ENCODE assay signal across 1 cellular context in the genomic region with DNA sequence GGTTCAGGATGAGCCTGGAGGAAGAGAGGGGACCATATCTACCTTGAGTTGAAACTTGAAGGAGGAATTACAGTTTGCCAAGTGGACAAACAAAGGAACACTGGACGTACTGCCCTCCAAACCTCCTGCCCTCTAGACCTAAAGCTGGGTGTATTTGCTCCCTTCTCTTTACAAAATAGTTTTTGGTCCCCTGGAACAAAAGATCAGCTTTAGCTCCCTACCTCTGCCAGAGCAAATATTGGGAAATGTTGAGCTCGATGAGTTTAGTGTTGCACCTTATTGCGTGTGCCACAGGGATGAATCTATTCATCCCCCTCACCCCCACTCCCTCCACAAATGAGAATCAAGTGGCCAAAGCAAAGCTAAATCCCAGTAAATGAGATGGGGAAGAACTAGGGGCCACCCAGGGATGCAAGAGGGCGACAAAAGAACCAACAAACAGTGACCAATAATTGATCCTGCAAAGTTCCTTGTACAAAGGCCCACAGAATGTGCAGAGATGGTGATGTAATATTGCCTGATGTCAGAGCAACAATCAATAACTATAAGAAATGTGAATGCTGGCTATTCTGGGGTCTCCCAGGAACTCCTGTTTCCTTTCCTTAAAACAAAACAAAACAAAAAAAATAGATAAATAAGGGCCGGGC.
A peak's percentile ranks its signal among the peaks of the same experiment; 100 is the strongest.
TF ChIP-seq lines count a peak whose summit lies in the region.

No MANE protein-coding gene starts in this region.

TF ChIP-seq in HepG2, 621 proteins besides CTCF, POLR2A, EP300 and RAD21 (continued from another document and continues in another):
- TF ChIP-seq ZNF512 (CRISPR knock-in tag; IDR thresholded peaks at IDR 0.05), result no peak
- peak; percentile 82 for TF ChIP-seq DPF2 (CRISPR knock-in tag; IDR thresholded peaks at IDR 0.05; ENCODE audit: borderline replicate concordance, low read depth)
- TF ChIP-seq IRF2 (CRISPR knock-in tag; IDR thresholded peaks at IDR 0.05), result peak; percentile 39; the same call in 1 of the 2 replicates
- no peak for TF ChIP-seq CSRNP2 (CRISPR knock-in tag; conservative IDR thresholded peaks at IDR 0.05; ENCODE audit: low read depth)
- TF ChIP-seq, protein P1, sequence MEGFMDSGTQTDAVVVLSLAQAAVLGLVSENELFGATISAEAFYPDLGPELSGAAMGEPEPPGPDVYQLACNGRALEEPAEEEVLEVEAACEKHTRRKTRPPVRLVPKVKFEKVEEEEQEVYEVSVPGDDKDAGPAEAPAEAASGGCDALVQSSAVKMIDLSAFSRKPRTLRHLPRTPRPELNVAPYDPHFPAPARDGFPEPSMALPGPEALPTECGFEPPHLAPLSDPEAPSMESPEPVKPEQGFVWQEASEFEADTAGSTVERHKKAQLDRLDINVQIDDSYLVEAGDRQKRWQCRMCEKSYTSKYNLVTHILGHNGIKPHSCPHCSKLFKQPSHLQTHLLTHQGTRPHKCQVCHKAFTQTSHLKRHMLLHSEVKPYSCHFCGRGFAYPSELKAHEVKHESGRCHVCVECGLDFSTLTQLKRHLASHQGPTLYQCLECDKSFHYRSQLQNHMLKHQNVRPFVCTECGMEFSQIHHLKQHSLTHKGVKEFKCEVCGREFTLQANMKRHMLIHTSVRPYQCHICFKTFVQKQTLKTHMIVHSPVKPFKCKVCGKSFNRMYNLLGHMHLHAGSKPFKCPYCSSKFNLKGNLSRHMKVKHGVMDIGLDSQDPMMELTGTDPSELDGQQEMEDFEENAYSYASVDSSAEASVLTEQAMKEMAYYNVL (CRISPR knock-in tag; IDR thresholded peaks at IDR 0.05; ENCODE audit: borderline replicate concordance), result peak; percentile 12; the same call in 1 of the 2 replicates
- TF ChIP-seq CEBPZ (IDR thresholded peaks at IDR 0.05; ENCODE audit: low read length), result no peak
- TF ChIP-seq, protein P2, sequence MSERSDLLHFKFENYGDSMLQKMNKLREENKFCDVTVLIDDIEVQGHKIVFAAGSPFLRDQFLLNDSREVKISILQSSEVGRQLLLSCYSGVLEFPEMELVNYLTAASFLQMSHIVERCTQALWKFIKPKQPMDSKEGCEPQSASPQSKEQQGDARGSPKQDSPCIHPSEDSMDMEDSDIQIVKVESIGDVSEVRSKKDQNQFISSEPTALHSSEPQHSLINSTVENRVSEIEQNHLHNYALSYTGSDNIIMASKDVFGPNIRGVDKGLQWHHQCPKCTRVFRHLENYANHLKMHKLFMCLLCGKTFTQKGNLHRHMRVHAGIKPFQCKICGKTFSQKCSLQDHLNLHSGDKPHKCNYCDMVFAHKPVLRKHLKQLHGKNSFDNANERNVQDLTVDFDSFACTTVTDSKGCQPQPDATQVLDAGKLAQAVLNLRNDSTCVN (CRISPR knock-in tag; IDR thresholded peaks at IDR 0.05; ENCODE audit: borderline replicate concordance), result no peak
- TF ChIP-seq ZSCAN21 (CRISPR knock-in tag; IDR thresholded peaks at IDR 0.05; ENCODE audit: borderline replicate concordance), result peak; percentile 40; the same call in 1 of the 2 replicates
- TF ChIP-seq, protein P3, sequence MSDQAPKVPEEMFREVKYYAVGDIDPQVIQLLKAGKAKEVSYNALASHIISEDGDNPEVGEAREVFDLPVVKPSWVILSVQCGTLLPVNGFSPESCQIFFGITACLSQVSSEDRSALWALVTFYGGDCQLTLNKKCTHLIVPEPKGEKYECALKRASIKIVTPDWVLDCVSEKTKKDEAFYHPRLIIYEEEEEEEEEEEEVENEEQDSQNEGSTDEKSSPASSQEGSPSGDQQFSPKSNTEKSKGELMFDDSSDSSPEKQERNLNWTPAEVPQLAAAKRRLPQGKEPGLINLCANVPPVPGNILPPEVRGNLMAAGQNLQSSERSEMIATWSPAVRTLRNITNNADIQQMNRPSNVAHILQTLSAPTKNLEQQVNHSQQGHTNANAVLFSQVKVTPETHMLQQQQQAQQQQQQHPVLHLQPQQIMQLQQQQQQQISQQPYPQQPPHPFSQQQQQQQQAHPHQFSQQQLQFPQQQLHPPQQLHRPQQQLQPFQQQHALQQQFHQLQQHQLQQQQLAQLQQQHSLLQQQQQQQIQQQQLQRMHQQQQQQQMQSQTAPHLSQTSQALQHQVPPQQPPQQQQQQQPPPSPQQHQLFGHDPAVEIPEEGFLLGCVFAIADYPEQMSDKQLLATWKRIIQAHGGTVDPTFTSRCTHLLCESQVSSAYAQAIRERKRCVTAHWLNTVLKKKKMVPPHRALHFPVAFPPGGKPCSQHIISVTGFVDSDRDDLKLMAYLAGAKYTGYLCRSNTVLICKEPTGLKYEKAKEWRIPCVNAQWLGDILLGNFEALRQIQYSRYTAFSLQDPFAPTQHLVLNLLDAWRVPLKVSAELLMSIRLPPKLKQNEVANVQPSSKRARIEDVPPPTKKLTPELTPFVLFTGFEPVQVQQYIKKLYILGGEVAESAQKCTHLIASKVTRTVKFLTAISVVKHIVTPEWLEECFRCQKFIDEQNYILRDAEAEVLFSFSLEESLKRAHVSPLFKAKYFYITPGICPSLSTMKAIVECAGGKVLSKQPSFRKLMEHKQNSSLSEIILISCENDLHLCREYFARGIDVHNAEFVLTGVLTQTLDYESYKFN (CRISPR knock-in tag; conservative IDR thresholded peaks at IDR 0.05), result peak; percentile 87
- TF ChIP-seq SOX5 (CRISPR knock-in tag; IDR thresholded peaks at IDR 0.05; ENCODE audit: borderline replicate concordance), result peak; percentile 88; the same call in 1 of the 2 replicates
- no peak for TF ChIP-seq ZNF782 (CRISPR knock-in tag; IDR thresholded peaks at IDR 0.05; ENCODE audit: borderline replicate concordance)
- no peak for TF ChIP-seq ZNF724P (CRISPR knock-in tag; IDR thresholded peaks at IDR 0.05; ENCODE audit: borderline replicate concordance)
- peak; percentile 66; the same call in 1 of the 2 replicates for TF ChIP-seq ISL2 (CRISPR knock-in tag; IDR thresholded peaks at IDR 0.05)
- TF ChIP-seq MAF1 (CRISPR knock-in tag; IDR thresholded peaks at IDR 0.05; ENCODE audit: borderline replicate concordance), result no peak
- peak; percentile 91 for TF ChIP-seq NCOA2 (CRISPR knock-in tag; IDR thresholded peaks at IDR 0.05)
- TF ChIP-seq TCF7 (IDR thresholded peaks at IDR 0.05; ENCODE audit: low read depth), result peak; percentile 1
- TF ChIP-seq, protein P4, sequence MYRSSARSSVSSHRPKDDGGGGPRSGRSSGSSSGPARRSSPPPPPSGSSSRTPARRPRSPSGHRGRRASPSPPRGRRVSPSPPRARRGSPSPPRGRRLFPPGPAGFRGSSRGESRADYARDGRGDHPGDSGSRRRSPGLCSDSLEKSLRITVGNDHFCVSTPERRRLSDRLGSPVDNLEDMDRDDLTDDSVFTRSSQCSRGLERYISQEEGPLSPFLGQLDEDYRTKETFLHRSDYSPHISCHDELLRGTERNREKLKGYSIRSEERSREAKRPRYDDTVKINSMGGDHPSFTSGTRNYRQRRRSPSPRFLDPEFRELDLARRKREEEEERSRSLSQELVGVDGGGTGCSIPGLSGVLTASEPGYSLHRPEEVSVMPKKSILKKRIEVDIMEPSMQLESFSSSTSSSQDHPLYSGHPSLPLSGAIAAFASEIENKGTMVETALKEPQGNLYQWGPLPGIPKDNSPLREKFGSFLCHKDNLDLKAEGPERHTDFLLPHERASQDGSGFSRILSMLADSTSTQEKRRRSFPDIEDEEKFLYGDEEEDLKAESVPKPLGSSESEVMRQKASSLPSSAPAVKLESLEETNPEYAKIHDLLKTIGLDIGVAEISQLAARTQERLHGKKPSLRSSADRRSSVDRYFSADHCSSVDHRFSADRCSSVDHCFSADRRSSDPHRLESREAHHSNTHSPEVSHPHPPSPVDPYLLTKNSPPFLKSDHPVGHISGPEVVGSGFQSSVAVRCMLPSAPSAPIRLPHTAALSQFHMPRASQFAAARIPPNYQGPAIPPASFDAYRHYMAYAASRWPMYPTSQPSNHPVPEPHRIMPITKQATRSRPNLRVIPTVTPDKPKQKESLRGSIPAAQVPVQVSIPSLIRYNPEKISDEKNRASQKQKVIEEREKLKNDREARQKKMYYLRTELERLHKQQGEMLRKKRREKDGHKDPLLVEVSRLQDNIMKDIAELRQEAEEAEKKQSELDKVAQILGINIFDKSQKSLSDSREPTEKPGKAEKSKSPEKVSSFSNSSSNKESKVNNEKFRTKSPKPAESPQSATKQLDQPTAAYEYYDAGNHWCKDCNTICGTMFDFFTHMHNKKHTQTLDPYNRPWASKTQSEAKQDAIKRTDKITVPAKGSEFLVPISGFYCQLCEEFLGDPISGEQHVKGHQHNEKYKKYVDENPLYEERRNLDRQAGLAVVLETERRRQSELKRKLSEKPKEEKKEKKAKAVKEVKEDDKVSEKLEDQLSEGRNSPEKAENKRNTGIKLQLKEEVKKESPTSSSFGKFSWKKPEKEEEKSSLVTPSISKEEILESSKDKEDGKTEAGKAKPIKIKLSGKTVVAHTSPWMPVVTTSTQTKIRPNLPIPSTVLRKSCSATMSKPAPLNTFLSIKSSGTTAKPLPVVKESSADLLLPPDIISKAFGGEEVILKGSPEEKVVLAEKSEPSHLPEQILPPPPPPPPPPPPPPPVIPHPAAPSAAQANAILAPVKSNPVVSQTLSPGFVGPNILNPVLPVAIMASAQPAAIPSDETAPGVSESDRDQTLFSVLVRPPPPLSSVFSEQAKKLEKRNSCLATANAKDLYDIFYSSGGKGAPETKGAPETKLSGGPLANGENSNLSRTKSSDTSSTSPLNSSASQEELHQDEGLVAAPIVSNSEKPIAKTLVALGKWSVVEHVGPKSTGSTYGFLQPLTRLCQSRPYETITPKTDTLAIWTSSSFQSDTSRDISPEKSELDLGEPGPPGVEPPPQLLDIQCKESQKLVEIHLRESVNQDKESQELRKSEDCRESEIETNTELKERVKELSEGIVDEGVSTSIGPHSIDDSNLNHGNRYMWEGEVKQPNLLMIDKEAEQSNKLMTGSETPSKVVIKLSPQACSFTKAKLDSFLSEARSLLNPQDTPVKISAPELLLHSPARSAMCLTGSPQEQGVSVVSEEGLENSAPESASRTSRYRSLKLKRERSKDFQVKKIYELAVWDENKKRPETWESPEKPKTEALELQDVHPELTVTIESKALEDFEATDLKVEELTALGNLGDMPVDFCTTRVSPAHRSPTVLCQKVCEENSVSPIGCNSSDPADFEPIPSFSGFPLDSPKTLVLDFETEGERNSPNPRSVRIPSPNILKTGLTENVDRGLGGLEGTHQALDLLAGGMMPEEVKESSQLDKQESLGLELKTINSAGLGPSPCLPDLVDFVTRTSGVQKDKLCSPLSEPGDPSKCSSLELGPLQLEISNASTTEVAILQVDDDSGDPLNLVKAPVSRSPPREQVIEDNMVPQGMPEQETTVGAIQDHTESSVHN (CRISPR knock-in tag; IDR thresholded peaks at IDR 0.05), result no peak
